12 cellular contexts compared by ENCODE assay signal in genomic region chr16:87178977-87179376, GRCh38.
A peak's percentile ranks its signal among the peaks of the same experiment; 100 is the strongest.
DNase-seq lines count a peak whose midpoint lies in the region; ATAC-seq, FAIRE-seq and TF ChIP-seq lines count a peak whose summit lies in the region.
"Had no signal": no experiment of that assay in that cellular context is flagged by ENCODE, and none has a peak within 500 bp of the region (broad histone marks: within the 10 kb centered on the region; RNA-seq: fewer than 3 reads in every experiment).

No MANE protein-coding gene starts in this region.

- no peak overlapping the region for H3K9ac ChIP-seq in fibroblast of lung (ENCODE audit: insufficient read depth, low read length)

- no peak overlapping the region for H3K4me3 ChIP-seq in fibroblast of lung (replicated peaks in 1 of 4; ENCODE audit: control extremely low read depth in 1 of 4, insufficient read depth in 1 of 4, low read depth in 3 of 4, low read length in 4 of 4)
- H3K4me3 ChIP-seq: HAP-1 had no signal

- no peak overlapping the region for H3K4me3 Mint-ChIP-seq in Calu3 (ENCODE audit: low read depth, unreplicated experiment)
- H3K4me3 Mint-ChIP-seq in nephron, result no peak overlapping the region
- H3K4me3 Mint-ChIP-seq: activated T-helper 17 cell treated with anti-CD3 and anti-CD28 coated beads, Interleukin-2, amount 50 U/mL, for 72 hours had no signal

- no peaks in the 10 kb centered on the region for H4K20me1 ChIP-seq in fibroblast of lung (ENCODE audit: control insufficient read depth, extremely low read depth, insufficient read depth, low read length)

- peak; percentile 29 for DNase-seq in Calu3
- peak; percentile 77 for DNase-seq in RCC 7860 (ENCODE audit: low spot score)
- peak; percentile 50 to 74 for DNase-seq in fibroblast of lung (ENCODE audit: low read depth in 2 of 2)
- no peak for DNase-seq in head of caudate nucleus
- no peak for DNase-seq in G401 (ENCODE audit: low spot score)
- DNase-seq in pons (ENCODE audit: low spot score), result no peak
- DNase-seq: BE2C, NCI-H1092 had no signal

- no peaks in the 10 kb centered on the region for H3K4me1 ChIP-seq in fibroblast of lung (ENCODE audit: control insufficient read depth, extremely low read depth, insufficient read depth, low read length)
- H3K4me1 ChIP-seq: BE2C, HAP-1 had no signal

- BruUV-seq in Calu3 (replicated peaks; lab: Mats Ljungman, UMichigan), result no TSS peak

- CTCF ChIA-PET in Calu3 (lab: Charles Lee), result no interaction called here

- intact Hi-C loops in Calu3 (cut with micrococcal nuclease; ENCODE audit: unreplicated experiment), result no loop called here
- intact Hi-C loops in head of caudate nucleus (cut with DNase I), result no loop called here

- H3K36me3 Mint-ChIP-seq in Calu3 (ENCODE audit: insufficient read depth, unreplicated experiment) (no peaks in the 10 kb centered on the region), nephron (ENCODE audit: low read depth) (no peaks in the 10 kb centered on the region)

- no peaks in the 10 kb centered on the region for H3K9me3 Mint-ChIP-seq in Calu3 (ENCODE audit: low read depth, unreplicated experiment)
- H3K9me3 Mint-ChIP-seq in nephron, result no peaks in the 10 kb centered on the region
- H3K9me3 Mint-ChIP-seq: activated T-helper 17 cell treated with anti-CD3 and anti-CD28 coated beads, Interleukin-2, amount 50 U/mL, for 72 hours had no signal

- no peaks in the 10 kb centered on the region for H3K79me2 ChIP-seq in fibroblast of lung (ENCODE audit: control insufficient read depth, insufficient read depth, low read length)

- no peak overlapping the region for H3K27ac ChIP-seq in fibroblast of lung (ENCODE audit: insufficient read depth, low read length)

- no peak for ATAC-seq in HG03378 (IDR thresholded peaks at IDR 0.05; ENCODE audit: unreplicated experiment)
- ATAC-seq: activated T-helper 17 cell treated with anti-CD3 and anti-CD28 coated beads, Interleukin-2, amount 50 U/mL, for 72 hours had no signal

- TF ChIP-seq CTCF in Calu3 (IDR thresholded peaks at IDR 0.05; ENCODE audit: unreplicated experiment), result no peak
- TF ChIP-seq CTCF in fibroblast of lung (conservative IDR thresholded peaks at IDR 0.05 in 1 of 2, IDR thresholded peaks at IDR 0.05 in 1 of 2; ENCODE audit: low read depth in 1 of 2, low read length in 2 of 2), result no peak
- no peak for TF ChIP-seq CTCF in nephron (IDR thresholded peaks at IDR 0.05; ENCODE audit: unreplicated experiment in 3 of 3)

- in situ Hi-C loops in G401 (cut with HindIII; ENCODE audit: low sequenced_read_pairs), result no loop called here

- no peak overlapping the region for H2AFZ ChIP-seq in fibroblast of lung (ENCODE audit: low read length)

- H3K27ac Mint-ChIP-seq in Calu3 (ENCODE audit: unreplicated experiment), result no peak overlapping the region
- peak overlapping the region; percentile 83 to 97 (median 96) for H3K27ac Mint-ChIP-seq in nephron
- H3K27ac Mint-ChIP-seq: activated T-helper 17 cell treated with anti-CD3 and anti-CD28 coated beads, Interleukin-2, amount 50 U/mL, for 72 hours had no signal

- no peak for FAIRE-seq in RCC 7860 (lab: Jason Lieb, UNC)

- no peaks in the 10 kb centered on the region for H3K36me3 ChIP-seq in fibroblast of lung (ENCODE audit: control insufficient read depth, insufficient read depth, low read length)
- H3K36me3 ChIP-seq: BE2C, HAP-1 had no signal

- peaks cover 11% of the 10 kb centered on the region for H3K4me1 Mint-ChIP-seq in Calu3 (ENCODE audit: low read depth, unreplicated experiment)
- H3K4me1 Mint-ChIP-seq in nephron, result peaks cover 26% of the 10 kb centered on the region
- H3K4me1 Mint-ChIP-seq: activated T-helper 17 cell treated with anti-CD3 and anti-CD28 coated beads, Interleukin-2, amount 50 U/mL, for 72 hours had no signal

- no peak overlapping the region for H3K4me2 ChIP-seq in fibroblast of lung (ENCODE audit: extremely low read depth, insufficient read depth, low read length)

- no peaks in the 10 kb centered on the region for H3K9me3 ChIP-seq in fibroblast of lung (ENCODE audit: control insufficient read depth, insufficient read depth, low read depth, low read length)
- H3K9me3 ChIP-seq: BE2C, HAP-1 had no signal

- no peaks in the 10 kb centered on the region for H3K27me3 ChIP-seq in fibroblast of lung (ENCODE audit: control insufficient read depth, insufficient read depth, low read length)

- peaks cover 82% of the 10 kb centered on the region for H3K27me3 Mint-ChIP-seq in Calu3 (ENCODE audit: unreplicated experiment)
- peaks cover 51% of the 10 kb centered on the region for H3K27me3 Mint-ChIP-seq in nephron (ENCODE audit: low read depth)

Comparison
In these comparisons a context has a peak if more than half of its experiments do, and no peak if none do; other contexts are left out.
1. DNase-seq: peak in Calu3 (single experiment), RCC 7860 (single experiment) and fibroblast of lung (2 of 2); none in head of caudate nucleus (0 of 42), G401 (single experiment) and pons (single experiment).